In the genomic region with DNA sequence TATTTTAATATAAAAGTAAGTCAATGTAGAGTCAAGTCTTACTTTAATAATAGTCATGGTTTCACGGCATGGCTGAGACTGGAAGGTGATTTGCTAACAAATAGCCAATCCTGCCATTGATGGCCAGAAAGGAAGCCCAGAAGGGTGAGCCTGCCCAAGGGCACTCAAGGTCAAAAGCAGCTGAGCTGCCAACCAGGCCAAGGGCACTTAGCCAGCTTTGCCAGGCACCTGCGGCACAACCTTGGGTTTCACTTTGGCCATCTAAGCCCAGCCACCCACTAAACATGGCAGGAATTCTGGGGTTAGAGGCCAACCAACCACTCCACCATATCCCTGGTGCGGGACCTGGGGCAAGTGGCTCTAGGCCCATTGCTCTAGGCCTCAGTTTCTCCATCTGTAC, we compare ENCODE assay signal across 18 cellular contexts. TPM values are rescaled to one million over a fixed set of nuclear protein-coding genes. Genes with fewer than 3 reads are reported as not detected.
DNase-seq lines count a peak whose midpoint lies in the region; ATAC-seq and TF ChIP-seq lines count a peak whose summit lies in the region.
"Had no signal": no experiment of that assay in that cellular context is flagged by ENCODE, and none has a peak within 500 bp of the region (broad histone marks: within the 10 kb centered on the region; RNA-seq: fewer than 3 reads in every experiment).

No MANE protein-coding gene starts in this region.

- H3K36me3 ChIP-seq in mammary epithelial cell (ENCODE audit: insufficient read depth, low read length) (no peaks in the 10 kb centered on the region), suprapubic skin (no peaks in the 10 kb centered on the region)

- no peak overlapping the region for H3K4me3 ChIP-seq in mammary epithelial cell (replicated peaks in 1 of 3; ENCODE audit: insufficient read depth in 1 of 3, low read depth in 2 of 3, low read length in 3 of 3)
- no peak overlapping the region for H3K4me3 ChIP-seq in suprapubic skin
- H3K4me3 ChIP-seq: A549, GM23338 had no signal

- peaks cover 25% of the 10 kb centered on the region for H3K4me1 ChIP-seq in mammary epithelial cell (ENCODE audit: insufficient read depth, low read length)
- H3K4me1 ChIP-seq in suprapubic skin: peaks cover 3% of the 10 kb centered on the region
- H3K4me1 ChIP-seq: A549 had no signal

- TF ChIP-seq CTCF in RWPE1 (conservative IDR thresholded peaks at IDR 0.05; ENCODE audit: low read depth) (no peak), mammary epithelial cell (conservative IDR thresholded peaks at IDR 0.05 in 1 of 2, IDR thresholded peaks at IDR 0.05 in 1 of 2; ENCODE audit: extremely low read depth in 1 of 2, insufficient read depth in 1 of 2, low read depth in 1 of 2, low read length in 2 of 2) (no peak), suprapubic skin (IDR thresholded peaks at IDR 0.05) (no peak)

- no peak overlapping the region for H3K4me2 ChIP-seq in mammary epithelial cell (ENCODE audit: insufficient read depth, low read depth, low read length)
- H3K4me2 ChIP-seq: A549, GM23338 had no signal

- peak overlapping the region; percentile 51; the same call in 1 of the 2 replicates for H3K27ac ChIP-seq in RWPE1
- H3K27ac ChIP-seq in mammary epithelial cell (ENCODE audit: insufficient read depth, low read depth, low read length): peak overlapping the region; percentile 51
- H3K27ac ChIP-seq in suprapubic skin: peak overlapping the region; percentile 38
- H3K27ac ChIP-seq: 22Rv1, A549, C4-2B had no signal

- no peaks in the 10 kb centered on the region for H3K79me2 ChIP-seq in mammary epithelial cell (ENCODE audit: insufficient read depth, low read length)

- dilution Hi-C loops in mammary epithelial cell (cut with HindIII; ENCODE audit: low sequenced_read_pairs): no loop called here

- peak; percentile 66 for DNase-seq in NCI-H2029 (lab: John Stamatoyannopoulos, UW)
- DNase-seq in NCI-H2029 treated with DMSO at 0.1 percent for 48 hours (lab: John Stamatoyannopoulos, UW): no peak
- no peak for DNase-seq in RWPE1 (ENCODE audit: low spot score)
- no peak for DNase-seq in mammary epithelial cell
- DNase-seq in suprapubic skin (ENCODE audit: low spot score in 2 of 2): no peak
- DNase-seq in left cardiac atrium: no peak
- DNase-seq in NCI-H1092 treated with DMSO at 0.1 percent for 48 hours (lab: John Stamatoyannopoulos, UW): no peak
- DNase-seq in NCI-H446 treated with DMSO at 0.1 percent for 48 hours (lab: John Stamatoyannopoulos, UW): no peak
- DNase-seq: AML-193; Caco-2; CD4-positive, alpha-beta T cell; GDM1; HCEC 1CT had no signal

- ATAC-seq in left cardiac atrium: no peak
- ATAC-seq: A549, GM23338 had no signal

- no peak for TF ChIP-seq EP300 in suprapubic skin (IDR thresholded peaks at IDR 0.05)

- BruUV-seq in mammary epithelial cell (replicated peaks; lab: Mats Ljungman, UMichigan): no TSS peak

- 63% methylated on average over 2 of the region's 3 CpGs for WGBS in mammary epithelial cell (ENCODE audit: low coverage, missing lambda C conversion rate)
- WGBS in suprapubic skin: 84% methylated on average over 3 of the region's 3 CpGs

- H3K27me3 ChIP-seq in mammary epithelial cell (ENCODE audit: insufficient read depth, low read length): no peaks in the 10 kb centered on the region
- no peaks in the 10 kb centered on the region for H3K27me3 ChIP-seq in suprapubic skin

- H2AFZ ChIP-seq in mammary epithelial cell (ENCODE audit: low read depth, low read length): peak overlapping the region; percentile 39
- H2AFZ ChIP-seq: GM23338 had no signal

- POLR2A ChIA-PET in RWPE1 (lab: Yijun Ruan, JAX; ENCODE audit: low non-redundant PET): no interaction called here

- H3K9ac ChIP-seq in mammary epithelial cell (ENCODE audit: insufficient read depth, low read length): no peak overlapping the region

- TF ChIP-seq POLR2A in suprapubic skin (IDR thresholded peaks at IDR 0.05): no peak

- CTCF ChIA-PET in RWPE1 (lab: Yijun Ruan, JAX): no interaction called here
- CTCF ChIA-PET in mammary epithelial cell (lab: Charles Lee; ENCODE audit: low non-redundant PET): no interaction called here

- intact Hi-C loops in mammary epithelial cell (cut with micrococcal nuclease) (no loop called here), left cardiac atrium (cut with DNase I) (no loop called here)

- H3K9me3 ChIP-seq in mammary epithelial cell (replicated peaks; ENCODE audit: insufficient read depth, low read length) (no peaks in the 10 kb centered on the region), suprapubic skin (no peaks in the 10 kb centered on the region)
- H3K9me3 ChIP-seq: A549, Caco-2 had no signal

- in situ Hi-C loops in mammary epithelial cell (cut with MboI; ENCODE audit: low sequenced_read_pairs in 2 of 2): no loop called here

- no peaks in the 10 kb centered on the region for H4K20me1 ChIP-seq in mammary epithelial cell (ENCODE audit: insufficient read depth, low read length)

RNA-seq across cellular contexts. Expression of a gene that starts 4.2 kb away (rescaled TPM):
- under 1 TPM in 1 of 2 donors, not detected in 1; 0.33 TPM for total RNA-seq in mammary epithelial cell
- 0.11 TPM for polyA plus RNA-seq in mammary epithelial cell
- not detected for polyA minus RNA-seq in mammary epithelial cell
- total RNA-seq in suprapubic skin: 1 to 10 TPM in 3 of 4 donors, not detected in 1; 1.6 to 4.7 (median 4.7) TPM
- total RNA-seq in left cardiac atrium: not detected
- total RNA-seq: Caco-2; CD4-positive, alpha-beta T cell; GM23338 had no signal
- polyA plus RNA-seq: A549, BJ, GM23338 had no signal

RNA-seq across cellular contexts. Expression of a gene that starts 10.2 kb away (rescaled TPM):
- 10 to 100 TPM; 38.4 to 48.8 TPM for total RNA-seq in mammary epithelial cell
- polyA plus RNA-seq in mammary epithelial cell: 11.8 TPM
- polyA minus RNA-seq in mammary epithelial cell: 60.7 TPM
- total RNA-seq in suprapubic skin: 100 to 1,000 TPM in 2 of 4 donors, 10 to 100 TPM in 2; 74.4 to 116 (median 97.0) TPM
- total RNA-seq in left cardiac atrium: 10 to 100 TPM; 18.2 to 20.7 TPM
